ENCODE assay signal across 17 cellular contexts in genomic region chr15:25734680-25735355, GRCh38.
DNase-seq lines count a peak whose midpoint lies in the region; ATAC-seq and TF ChIP-seq lines count a peak whose summit lies in the region.
"Had no signal": no experiment of that assay in that cellular context is flagged by ENCODE, and none has a peak within 500 bp of the region (broad histone marks: within the 10 kb centered on the region; RNA-seq: fewer than 3 reads in every experiment).

No MANE protein-coding gene starts in this region.

- no peaks in the 10 kb centered on the region for H3K36me3 Mint-ChIP-seq in glutamatergic neuron (ENCODE audit: unreplicated experiment)

- peaks cover 1% of the 10 kb centered on the region for H3K27me3 Mint-ChIP-seq in glutamatergic neuron (ENCODE audit: unreplicated experiment)

- DNase-seq in activated CD8-positive, alpha-beta memory T cell treated with anti-CD3 and anti-CD28 coated beads for 24 hours, result peak; percentile 11
- DNase-seq in activated CD8-positive, alpha-beta memory T cell treated with anti-CD3 and anti-CD28 coated beads, Interleukin-2, amount 50 U/mL, for 48 hours, result no peak
- DNase-seq in brain microvascular endothelial cell (peak; percentile 9), left lobe of liver (ENCODE audit: low spot score) (peak; percentile 31), tibial artery (peak in 1 of 2 donors; percentile 87), glutamatergic neuron (no peak), NCI-H128 (lab: John Stamatoyannopoulos, UW; ENCODE audit: unreplicated experiment) (no peak), H4 (ENCODE audit: low spot score) (no peak)
- DNase-seq: DND-41, NCI-H1417, NCI-H187 treated with DMSO at 0.1 percent for 48 hours, NCI-H526 treated with DMSO at 0.1 percent for 48 hours, OCI-M1, RPMI8226 had no signal

- in situ Hi-C loops in brain microvascular endothelial cell (cut with HindIII; ENCODE audit: low pct_ligation_motif_present, low sequenced_read_pairs), result no loop called here

- H3K27me3 ChIP-seq in brain microvascular endothelial cell (replicated peaks) (no peaks in the 10 kb centered on the region), tibial artery (no peaks in the 10 kb centered on the region)

- H3K4me3 Mint-ChIP-seq in glutamatergic neuron (ENCODE audit: unreplicated experiment), result no peak overlapping the region

- TF ChIP-seq CTCF in brain microvascular endothelial cell (IDR thresholded peaks at IDR 0.05; ENCODE audit: low read depth, low read length, missing control alignments) (no peak), tibial artery (IDR thresholded peaks at IDR 0.05) (no peak), glutamatergic neuron (IDR thresholded peaks at IDR 0.05; ENCODE audit: partially characterized antibody, unreplicated experiment) (no peak)

- intact Hi-C loops in tibial artery (cut with DNase I; ENCODE audit: low total_unique reads), result loop anchor here (10.0 kb wide), 1 partner anchor 60 kb away; no protein-coding TSS in a partner anchor

- no peak overlapping the region for H3K27ac ChIP-seq in brain microvascular endothelial cell
- H3K27ac ChIP-seq in tibial artery, result peak overlapping the region; percentile 79 to 82
- H3K27ac ChIP-seq: A549, C4-2B had no signal

- H3K36me3 ChIP-seq in brain microvascular endothelial cell (replicated peaks), result no peaks in the 10 kb centered on the region
- peaks cover 0 to 10% (median 0%) of the 10 kb centered on the region in 3 donors for H3K36me3 ChIP-seq in tibial artery

- H3K27ac Mint-ChIP-seq in glutamatergic neuron (ENCODE audit: unreplicated experiment), result no peak overlapping the region

- no peak overlapping the region for H3K4me3 ChIP-seq in brain microvascular endothelial cell (ENCODE audit: low read depth, low read length)
- H3K4me3 ChIP-seq in tibial artery, result no peak overlapping the region
- H3K4me3 ChIP-seq: A549, K562 had no signal

- no peaks in the 10 kb centered on the region for H3K9me3 ChIP-seq in tibial artery
- H3K9me3 ChIP-seq: A549 had no signal

- H3K4me1 ChIP-seq in tibial artery, result peaks cover 0 to 89% (median 63%) of the 10 kb centered on the region in 4 donors
- H3K4me1 ChIP-seq: A549 had no signal

- peaks cover 11% of the 10 kb centered on the region for H3K4me1 Mint-ChIP-seq in glutamatergic neuron (ENCODE audit: low read depth, unreplicated experiment)

- peaks cover 5% of the 10 kb centered on the region for H3K9me3 Mint-ChIP-seq in glutamatergic neuron (ENCODE audit: unreplicated experiment)

- ATAC-seq in left lobe of liver, result no peak
- ATAC-seq: K562 had no signal

Comparison
In these comparisons a context has a peak if more than half of its experiments do, and no peak if none do; other contexts are left out.
1. DNase-seq: peak in activated CD8-positive, alpha-beta memory T cell treated with anti-CD3 and anti-CD28 coated beads for 24 hours (single experiment), brain microvascular endothelial cell (single experiment) and left lobe of liver (single experiment); none in activated CD8-positive, alpha-beta memory T cell treated with anti-CD3 and anti-CD28 coated beads, Interleukin-2, amount 50 U/mL, for 48 hours (single experiment), glutamatergic neuron (single experiment), NCI-H128 (single experiment) and H4 (single experiment).